In genomic region chr4:68951806-68952585, GRCh38 we compare ENCODE assay signal across 23 cellular contexts. TPM values are rescaled to one million over a fixed set of nuclear protein-coding genes. Genes with fewer than 3 reads are reported as not detected.
"Had no signal": no experiment of that assay in that cellular context is flagged by ENCODE, and none has a peak within 500 bp of the region (broad histone marks: within the 10 kb centered on the region; RNA-seq: fewer than 3 reads in every experiment).

No MANE protein-coding gene starts in this region.

- H3K36me3 ChIP-seq: brain microvascular endothelial cell, heart right ventricle, neutrophil, upper lobe of left lung had no signal

- H3K9me3 Mint-ChIP-seq: activated naive CD8-positive, alpha-beta T cell treated with anti-CD3 and anti-CD28 coated beads, Interleukin-2, amount 10 ng/mL, durations not matched to agents 7 days and 5 days; dendritic cell treated with granulocyte-macrophage colony-stimulating factor and Interleukin-4, amounts not matched to agents 40 ng/mL and 50 ng/mL, for 4 days; naive thymus-derived CD4-positive, alpha-beta T cell had no signal

- H3K4me1 ChIP-seq: heart right ventricle, upper lobe of left lung had no signal

- H3K4me1 Mint-ChIP-seq: activated naive CD8-positive, alpha-beta T cell treated with anti-CD3 and anti-CD28 coated beads, Interleukin-2, amount 10 ng/mL, durations not matched to agents 7 days and 5 days; central memory CD8-positive, alpha-beta T cell; naive thymus-derived CD4-positive, alpha-beta T cell; stimulated activated naive CD8-positive, alpha-beta T cell treated with anti-CD3 and anti-CD28 coated beads, Interleukin-15, amount 100 ng/mL, for 72 hours had no signal

- DNase-seq: activated naive CD4-positive, alpha-beta T cell; activated naive CD8-positive, alpha-beta T cell treated with anti-CD3 and anti-CD28 coated beads, Interleukin-2, amount 10 ng/mL, durations not matched to agents 7 days and 5 days; activated T-cell treated with anti-CD3 and anti-CD28 coated beads for 4 hours; brain microvascular endothelial cell; effector memory CD8-positive, alpha-beta T cell; foreskin melanocyte; heart right ventricle; left cardiac atrium; naive thymus-derived CD4-positive, alpha-beta T cell; posterior cingulate gyrus; stimulated activated naive CD8-positive, alpha-beta T cell treated with anti-CD3 and anti-CD28 coated beads, Interleukin-15, amount 100 ng/mL, for 72 hours; SW 1271; upper lobe of left lung had no signal

- H3K4me3 Mint-ChIP-seq: activated naive CD8-positive, alpha-beta T cell treated with anti-CD3 and anti-CD28 coated beads, Interleukin-2, amount 10 ng/mL, durations not matched to agents 7 days and 5 days; central memory CD8-positive, alpha-beta T cell; dendritic cell treated with granulocyte-macrophage colony-stimulating factor and Interleukin-4, amounts not matched to agents 40 ng/mL and 50 ng/mL, for 4 days; effector memory CD8-positive, alpha-beta T cell; naive thymus-derived CD4-positive, alpha-beta T cell; stimulated activated naive CD8-positive, alpha-beta T cell treated with anti-CD3 and anti-CD28 coated beads, Interleukin-15, amount 100 ng/mL, for 72 hours had no signal

- H3K27me3 ChIP-seq: brain microvascular endothelial cell, heart right ventricle, neutrophil, upper lobe of left lung had no signal

- H3K27me3 Mint-ChIP-seq: activated naive CD8-positive, alpha-beta T cell treated with anti-CD3 and anti-CD28 coated beads, Interleukin-2, amount 10 ng/mL, durations not matched to agents 7 days and 5 days; central memory CD8-positive, alpha-beta T cell; dendritic cell treated with granulocyte-macrophage colony-stimulating factor and Interleukin-4, amounts not matched to agents 40 ng/mL and 50 ng/mL, for 4 days; effector memory CD8-positive, alpha-beta T cell; stimulated activated naive CD8-positive, alpha-beta T cell treated with anti-CD3 and anti-CD28 coated beads, Interleukin-15, amount 100 ng/mL, for 72 hours had no signal

- H3K9me3 ChIP-seq: neutrophil, upper lobe of left lung had no signal

- ATAC-seq: effector memory CD8-positive, alpha-beta T cell; heart right ventricle; left cardiac atrium; naive thymus-derived CD4-positive, alpha-beta T cell; stimulated activated naive CD8-positive, alpha-beta T cell treated with anti-CD3 and anti-CD28 coated beads, Interleukin-15, amount 100 ng/mL, for 72 hours had no signal

- H3K27ac Mint-ChIP-seq: activated naive CD8-positive, alpha-beta T cell treated with anti-CD3 and anti-CD28 coated beads, Interleukin-2, amount 10 ng/mL, durations not matched to agents 7 days and 5 days; dendritic cell treated with granulocyte-macrophage colony-stimulating factor and Interleukin-4, amounts not matched to agents 40 ng/mL and 50 ng/mL, for 4 days; effector memory CD8-positive, alpha-beta T cell; naive thymus-derived CD4-positive, alpha-beta T cell; stimulated activated naive CD8-positive, alpha-beta T cell treated with anti-CD3 and anti-CD28 coated beads, Interleukin-15, amount 100 ng/mL, for 72 hours had no signal

- H3K4me3 ChIP-seq: heart right ventricle, upper lobe of left lung had no signal

- H3K27ac ChIP-seq: brain microvascular endothelial cell, epithelial cell of prostate, heart right ventricle, neutrophil, upper lobe of left lung had no signal

- H3K36me3 Mint-ChIP-seq: activated naive CD8-positive, alpha-beta T cell treated with anti-CD3 and anti-CD28 coated beads, Interleukin-2, amount 10 ng/mL, durations not matched to agents 7 days and 5 days; naive thymus-derived CD4-positive, alpha-beta T cell had no signal

RNA-seq across cellular contexts. Expression of gene UGT2A3, which starts 0.4 kb away (rescaled TPM):
- total RNA-seq: activated CD8-positive, alpha-beta memory T cell treated with anti-CD3 and anti-CD28 coated beads for 36 hours; activated naive CD8-positive, alpha-beta T cell treated with anti-CD3 and anti-CD28 coated beads, Interleukin-2, amount 10 ng/mL, durations not matched to agents 7 days and 5 days; fibroblast of lung; heart right ventricle; left cardiac atrium; lung microvascular endothelial cell; naive thymus-derived CD4-positive, alpha-beta T cell; skeletal muscle tissue; T-helper 2 cell treated with Interferon-gamma antibody and Interleukin-4, amounts not matched to agents 100 ng/mL and 5 ng/mL, for 36 hours; temporal lobe had no signal
- polyA plus RNA-seq: fibroblast of lung; heart right ventricle; naive thymus-derived CD4-positive, alpha-beta T cell had no signal
